17 cellular contexts compared by ENCODE assay signal in genomic region chr20:11467436-11467835, GRCh38.
"Had no signal": no experiment of that assay in that cellular context is flagged by ENCODE, and none has a peak within 500 bp of the region (broad histone marks: within the 10 kb centered on the region; RNA-seq: fewer than 3 reads in every experiment).

No MANE protein-coding gene starts in this region.

- DNase-seq: activated CD4-positive, alpha-beta T cell treated with anti-CD3 and anti-CD28 coated beads, Interleukin-2, amount 10 ng/mL, durations not matched to agents 24 days and 14 days; activated CD4-positive, alpha-beta T cell treated with anti-CD3 and anti-CD28 coated beads, Interleukin-2, amount 50 U/mL, for 48 hours; activated CD4-positive, CD25-positive, alpha-beta regulatory T cell treated with anti-CD3 and anti-CD28 coated beads, Interleukin-2, amount 50 U/mL, for 72 hours; activated CD8-positive, alpha-beta memory T cell treated with anti-CD3 and anti-CD28 coated beads for 24 hours; activated effector memory CD4-positive, alpha-beta T cell treated with anti-CD3 and anti-CD28 coated beads, Interleukin-2, amount 50 U/mL, for 16 hours; activated naive CD4-positive, alpha-beta T cell treated with Interleukin-2 at 50 U/mL for 16 hours; activated T-cell treated with anti-CD3 and anti-CD28 coated beads, Interleukin-2, amount 50 U/mL, for 4 hours; amygdala; brain microvascular endothelial cell; Karpas-422; NCI-H1048; NCI-H146; NCI-H1930; NCI-H446; NCI-H524; SHP77 treated with DMSO at 0.1 percent for 48 hours; T-cell had no signal
